In the genomic region with DNA sequence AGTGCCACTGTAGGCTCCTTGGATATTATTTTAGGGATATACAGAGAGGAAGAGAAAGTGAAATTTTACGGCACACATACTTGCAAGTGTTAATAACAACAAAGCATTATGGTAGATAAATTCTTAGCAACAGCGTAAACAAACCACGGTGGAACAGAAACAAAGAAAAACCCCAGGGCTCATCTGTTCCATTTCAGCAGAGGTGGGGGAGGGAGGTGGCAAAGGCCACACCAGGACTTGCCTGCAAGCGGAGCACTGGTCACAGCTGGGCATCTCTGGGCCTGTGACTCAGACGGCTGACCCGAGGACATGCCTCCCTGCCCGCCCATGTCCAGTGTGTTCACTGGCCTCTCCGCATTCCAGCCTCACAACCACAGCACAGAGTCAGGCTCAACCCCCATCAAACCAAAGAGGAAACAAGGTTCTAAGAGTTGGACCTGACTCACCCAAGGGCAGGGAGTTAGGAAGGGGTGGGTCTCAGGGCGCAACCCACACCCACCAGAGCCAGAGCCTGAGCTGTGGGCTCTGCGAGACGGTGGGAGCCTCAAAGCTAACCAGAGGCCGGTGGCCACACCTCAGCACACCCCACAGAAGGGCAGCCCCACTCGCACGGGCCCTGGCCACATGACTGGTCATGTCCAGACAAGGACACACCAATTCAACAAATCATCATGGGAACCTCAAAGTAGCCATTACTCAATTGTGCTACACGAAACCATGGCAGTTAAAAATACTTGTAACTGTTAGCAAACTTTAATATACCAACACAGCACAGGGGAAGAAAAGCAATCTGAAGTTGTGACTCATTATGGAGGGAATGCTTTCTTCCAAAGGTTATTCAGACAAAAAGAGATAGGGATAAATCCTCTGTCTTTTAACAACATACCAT, we compare ENCODE assay signal across 1 cellular context.
A peak's percentile ranks its signal among the peaks of the same experiment; 100 is the strongest.
TF ChIP-seq lines count a peak whose summit lies in the region.

No MANE protein-coding gene starts in this region.

TF ChIP-seq in H1, 55 proteins besides CTCF, POLR2A, EP300 and RAD21:
- TF ChIP-seq RBBP5 (IDR thresholded peaks at IDR 0.05; ENCODE audit: borderline replicate concordance, low read depth, low read length) (0 out of 2 replicates have a peak, but pooled peaks have one; percentile 52), TEAD4 (IDR thresholded peaks at IDR 0.05; ENCODE audit: low read depth, low read length) (peak; percentile 81), TAF7 (optimal IDR thresholded peaks at IDR 0.05; ENCODE audit: borderline replicate concordance, low read depth, low read length) (no peak), RNF2 (IDR thresholded peaks at IDR 0.05; ENCODE audit: borderline replicate concordance, low read depth, low read length, missing control alignments, poor library complexity, severe bottlenecking) (no peak), JUND (IDR thresholded peaks at IDR 0.05; ENCODE audit: low read length) (peak; percentile 27; the same call in 1 of the 2 replicates), ATF2 (IDR thresholded peaks at IDR 0.05; ENCODE audit: low read length) (no peak), POLR2AphosphoS5 (IDR thresholded peaks at IDR 0.05; ENCODE audit: low read depth, low read length) (peak; percentile 53; the same call in 1 of the 2 replicates), ASH2L (IDR thresholded peaks at IDR 0.05; ENCODE audit: low read length) (peak; percentile 78), HDAC2 (IDR thresholded peaks at IDR 0.05; ENCODE audit: borderline replicate concordance in 1 of 2, low read depth in 2 of 2, low read length in 2 of 2) (peak in 1 of 2 experiments; percentile 44; a peak in 1 of 4 replicates), ZNF274 (IDR thresholded peaks at IDR 0.05; ENCODE audit: borderline replicate concordance, extremely low read depth, low read length) (no peak), SP1 (IDR thresholded peaks at IDR 0.05; ENCODE audit: low read depth, low read length) (peak; percentile 65; the same call in 1 of the 2 replicates), JUN (IDR thresholded peaks at IDR 0.05; ENCODE audit: low read depth, low read length) (no peak)
TF ChIP-seq in H1: peak in this region for 7.
